ENCODE assay signal across 13 cellular contexts in genomic region chr4:147717878-147718277, GRCh38. TPM values are rescaled to one million over a fixed set of nuclear protein-coding genes. Genes with fewer than 3 reads are reported as not detected.
DNase-seq lines count a peak whose midpoint lies in the region; ATAC-seq, FAIRE-seq and TF ChIP-seq lines count a peak whose summit lies in the region.
"Had no signal": no experiment of that assay in that cellular context is flagged by ENCODE, and none has a peak within 500 bp of the region (broad histone marks: within the 10 kb centered on the region; RNA-seq: fewer than 3 reads in every experiment).

No MANE protein-coding gene starts in this region.

- H3K36me3 Mint-ChIP-seq in glutamatergic neuron (ENCODE audit: unreplicated experiment) = no peaks in the 10 kb centered on the region
- H3K36me3 Mint-ChIP-seq: memory B cell had no signal

- WGBS in K562 (ENCODE audit: insufficient coverage, low coverage, missing lambda C conversion rate) = 0% methylated on average over 1 of the region's 1 CpG

- TF ChIP-seq RAD21 in K562 (CRISPR knock-in tag; conservative IDR thresholded peaks at IDR 0.05 in 1 of 2, IDR thresholded peaks at IDR 0.05 in 1 of 2) = no peak

- no peak overlapping the region for H3K4me2 ChIP-seq in K562 (ENCODE audit: insufficient read depth, low read length)

- H4K20me1 ChIP-seq in K562 (replicated peaks; ENCODE audit: control insufficient read depth, insufficient read depth, low read length) = no peaks in the 10 kb centered on the region

- no peak overlapping the region for H2AFZ ChIP-seq in K562 (ENCODE audit: low read depth, low read length)

- no peaks in the 10 kb centered on the region for H3K4me1 ChIP-seq in K562 (replicated peaks in 1 of 2; ENCODE audit: control insufficient read depth in 2 of 2, insufficient read depth in 2 of 2, low read length in 2 of 2)

- DNase-seq in SIG-M5 treated with dmso at 0.1 percent for 504 hours (lab: John Stamatoyannopoulos, UW; ENCODE audit: unreplicated experiment) (peak; percentile 22), SIG-M5 (lab: John Stamatoyannopoulos, UW) (no peak), K562 (ENCODE audit: extremely low read depth in 1 of 4, low spot score in 3 of 4) (no peak), LoVo (ENCODE audit: low spot score) (no peak), glutamatergic neuron (no peak), Ammon's horn (ENCODE audit: low spot score) (no peak)
- DNase-seq: activated naive CD4-positive, alpha-beta T cell treated with Interleukin-2 at 50 U/mL for 16 hours; DND-41; NCI-H1105 had no signal

- H3K27ac ChIP-seq in K562 (ENCODE audit: extremely low read depth, low read depth, low read length) = no peak overlapping the region

- TF ChIP-seq POLR2A in K562 (conservative IDR thresholded peaks at IDR 0.05) = no peak

- H3K27me3 Mint-ChIP-seq in glutamatergic neuron (ENCODE audit: unreplicated experiment) = no peaks in the 10 kb centered on the region

- no peak overlapping the region for H3K4me3 Mint-ChIP-seq in glutamatergic neuron (ENCODE audit: unreplicated experiment)
- H3K4me3 Mint-ChIP-seq: memory B cell had no signal

- no peaks in the 10 kb centered on the region; a peak in 2 of 5 replicates for H3K27me3 ChIP-seq in K562 (ENCODE audit: control insufficient read depth in 2 of 2, insufficient read depth in 2 of 2, low read length in 2 of 2)

- POLR2A ChIA-PET in K562 (lab: Yijun Ruan, JAX) = no interaction called here

- H3K9me3 Mint-ChIP-seq in glutamatergic neuron (ENCODE audit: unreplicated experiment) = no peaks in the 10 kb centered on the region
- H3K9me3 Mint-ChIP-seq: memory B cell had no signal

- H3K79me2 ChIP-seq in K562 (ENCODE audit: control insufficient read depth, insufficient read depth, low read length) = no peaks in the 10 kb centered on the region

- intact Hi-C loops in K562 (cut with micrococcal nuclease) = no loop called here

- no peaks in the 10 kb centered on the region for H3K4me1 Mint-ChIP-seq in glutamatergic neuron (ENCODE audit: low read depth, unreplicated experiment)
- H3K4me1 Mint-ChIP-seq: memory B cell had no signal

- H3K9me3 ChIP-seq in K562 (replicated peaks; ENCODE audit: control insufficient read depth, insufficient read depth, low read depth, low read length) = no peaks in the 10 kb centered on the region

- ATAC-seq in GM21825 (IDR thresholded peaks at IDR 0.05; ENCODE audit: unreplicated experiment) (peak; percentile 80), HG03196 (IDR thresholded peaks at IDR 0.05; ENCODE audit: unreplicated experiment) (peak; percentile 87), K562 (no peak)
- ATAC-seq: HCT116 had no signal

- H3K36me3 ChIP-seq in K562 (ENCODE audit: control insufficient read depth, insufficient read depth, low read length) = no peaks in the 10 kb centered on the region

- no TSS peak for BruUV-seq in K562 (replicated peaks; lab: Mats Ljungman, UMichigan)

- H3K4me3 ChIP-seq in K562 = no peak overlapping the region

- no peak for TF ChIP-seq EP300 in K562 (IDR thresholded peaks at IDR 0.05; ENCODE audit: low read length)

- TF ChIP-seq CTCF in K562 (IDR thresholded peaks at IDR 0.05 in 2 of 3, conservative IDR thresholded peaks at IDR 0.05 in 1 of 3; ENCODE audit: insufficient read depth in 2 of 3, low read depth in 1 of 3, low read length in 3 of 3) (no peak), glutamatergic neuron (IDR thresholded peaks at IDR 0.05; ENCODE audit: partially characterized antibody, unreplicated experiment) (no peak)

- in situ Hi-C loops in K562 (cut with MboI) = no loop called here

- CTCF ChIA-PET in K562 (lab: Yijun Ruan, JAX; ENCODE audit: low intra/inter-chr PET ratio) = no interaction called here

- FAIRE-seq in K562 (lab: Jason Lieb, UNC) = no peak

- H3K27ac Mint-ChIP-seq in glutamatergic neuron (ENCODE audit: unreplicated experiment) = no peak overlapping the region
- H3K27ac Mint-ChIP-seq: memory B cell had no signal

- H3K9me1 ChIP-seq in K562 (ENCODE audit: control insufficient read depth, insufficient read depth, low read length) = no peaks in the 10 kb centered on the region

- H3K9ac ChIP-seq in K562 (ENCODE audit: insufficient read depth in 1 of 2, low read depth in 2 of 2, low read length in 2 of 2) = no peak overlapping the region

TF ChIP-seq in K562, 482 proteins besides CTCF, POLR2A, EP300 and RAD21 (continues in another document):
- TF ChIP-seq SMARCE1 (IDR thresholded peaks at IDR 0.05) (no peak), HOXB6 (CRISPR knock-in tag; IDR thresholded peaks at IDR 0.05; ENCODE audit: borderline replicate concordance) (no peak), ESRRA (IDR thresholded peaks at IDR 0.05; ENCODE audit: borderline replicate concordance, low read depth) (peak; percentile 85), NRF1 (conservative IDR thresholded peaks at IDR 0.05 in 1 of 2, IDR thresholded peaks at IDR 0.05 in 1 of 2) (no peak), TRIM24 (IDR thresholded peaks at IDR 0.05) (no peak), ZBTB49 (CRISPR knock-in tag; IDR thresholded peaks at IDR 0.05; ENCODE audit: borderline replicate concordance) (no peak), ID3 (CRISPR knock-in tag; IDR thresholded peaks at IDR 0.05) (no peak), ID3 (tag; IDR thresholded peaks at IDR 0.05) (no peak)

RNA-seq across cellular contexts. Expression of gene ARHGAP10, which starts 14.0 kb away (rescaled TPM):
- total RNA-seq in K562 (2011; cell fraction: chromatin; rRNA removed; ENCODE audit: low replicate concordance) = 0.28 and 0.90 TPM in 2 replicates
- total RNA-seq in K562 (2011; cell fraction: nucleolus; rRNA removed) = 0.33 and 0.66 TPM in 2 replicates
- 0.15 and 0.23 TPM in 2 replicates for total RNA-seq in K562 (2011; cell fraction: nucleoplasm; rRNA removed)
- total RNA-seq in K562 (2014; rRNA removed) = 0.05 and 0.16 TPM in 2 replicates
- 0.07 and 0.10 TPM in 2 replicates for total RNA-seq in K562 (2014; rRNA removed; fragmentation: Illumina TruSeq; extraction: Trizol)
- 0.04 TPM in 1 of 2 replicates, not detected in the other for total RNA-seq in K562 (2015; rRNA removed; fragmentation: Illumina TruSeq; extraction: Trizol)
- 0.16 and 0.22 TPM in 2 replicates for total RNA-seq in K562 (2021)
- polyA plus RNA-seq in K562 (2011; rRNA removed) = 0.14 and 0.24 TPM in 2 replicates
- 0.15 and 0.16 TPM in 2 replicates for polyA plus RNA-seq in K562 (2011; cell fraction: cytosol; rRNA removed)
- polyA plus RNA-seq in K562 (2011; cell fraction: nucleus; rRNA removed) = 0.11 and 0.28 TPM in 2 replicates
- 0.10 and 0.18 TPM in 2 replicates for polyA plus RNA-seq in K562 (2012)
- polyA plus RNA-seq in K562 (2014; fragmentation: Illumina TruSeq; extraction: Trizol) = 0.08 TPM in 1 of 2 replicates, not detected in the other
- polyA plus RNA-seq in K562 (2014; fragmentation: Nextera tagmentation; extraction: Ambion mirVana) = under 1 TPM in 1 of 2 experiments, not detected in 1; 0.03 TPM
- polyA plus RNA-seq in K562 (2014; rRNA removed) = 0.13 TPM in 1 of 2 replicates, not detected in the other
- polyA minus RNA-seq in K562 (2011; rRNA and poly(A)+ RNA removed) = 0.53 and 0.54 TPM in 2 replicates
- polyA minus RNA-seq in K562 (2011; cell fraction: cytosol; rRNA and poly(A)+ RNA removed) = not detected in 2 replicates
- 0.40 and 0.89 TPM in 2 replicates for polyA minus RNA-seq in K562 (2011; cell fraction: nucleus; rRNA and poly(A)+ RNA removed)
- 19.7 TPM for total RNA-seq in glutamatergic neuron (ENCODE audit: unreplicated experiment)

RNA-seq across cellular contexts. Expression of gene PRMT9, which starts 33.9 kb away (rescaled TPM):
- total RNA-seq in K562 (2011; cell fraction: chromatin; rRNA removed; ENCODE audit: low replicate concordance) = 8.6 and 27.1 TPM in 2 replicates
- total RNA-seq in K562 (2011; cell fraction: nucleolus; rRNA removed) = 5.0 and 5.5 TPM in 2 replicates
- 8.9 and 9.2 TPM in 2 replicates for total RNA-seq in K562 (2011; cell fraction: nucleoplasm; rRNA removed)
- 7.2 and 7.9 TPM in 2 replicates for total RNA-seq in K562 (2014; rRNA removed)
- 11.9 and 12.7 TPM in 2 replicates for total RNA-seq in K562 (2014; rRNA removed; fragmentation: Illumina TruSeq; extraction: Trizol)
- total RNA-seq in K562 (2015; rRNA removed; fragmentation: Illumina TruSeq; extraction: Trizol) = 11.5 and 12.0 TPM in 2 replicates
- total RNA-seq in K562 (2021) = 8.2 and 8.3 TPM in 2 replicates
- polyA plus RNA-seq in K562 (2011; rRNA removed) = 12.1 and 15.6 TPM in 2 replicates
- 4.0 and 5.6 TPM in 2 replicates for polyA plus RNA-seq in K562 (2011; cell fraction: cytosol; rRNA removed)
- polyA plus RNA-seq in K562 (2011; cell fraction: nucleus; rRNA removed) = 7.9 and 13.1 TPM in 2 replicates
- 4.8 and 5.8 TPM in 2 replicates for polyA plus RNA-seq in K562 (2012)
- 6.0 and 7.1 TPM in 2 replicates for polyA plus RNA-seq in K562 (2014; fragmentation: Illumina TruSeq; extraction: Trizol)
- 1 to 10 TPM; 3.5 to 4.7 TPM for polyA plus RNA-seq in K562 (2014; fragmentation: Nextera tagmentation; extraction: Ambion mirVana)
- 5.5 and 8.3 TPM in 2 replicates for polyA plus RNA-seq in K562 (2014; rRNA removed)
- 22.1 and 26.3 TPM in 2 replicates for polyA minus RNA-seq in K562 (2011; rRNA and poly(A)+ RNA removed)
- polyA minus RNA-seq in K562 (2011; cell fraction: cytosol; rRNA and poly(A)+ RNA removed) = 7.5 and 8.8 TPM in 2 replicates
- 7.3 and 13.4 TPM in 2 replicates for polyA minus RNA-seq in K562 (2011; cell fraction: nucleus; rRNA and poly(A)+ RNA removed)
- 8.9 TPM for total RNA-seq in glutamatergic neuron (ENCODE audit: unreplicated experiment)

Comparison
In these comparisons a context has a peak if more than half of its experiments do, and no peak if none do; other contexts are left out.
1. RNA of gene ARHGAP10, which starts 14.0 kb away (total RNA-seq): 19.7 TPM in glutamatergic neuron (single experiment); 0.04 to 0.90 TPM in K562; every median in the first group is over 10 times any median in the second.